8 cellular contexts compared by ENCODE assay signal in the genomic region with DNA sequence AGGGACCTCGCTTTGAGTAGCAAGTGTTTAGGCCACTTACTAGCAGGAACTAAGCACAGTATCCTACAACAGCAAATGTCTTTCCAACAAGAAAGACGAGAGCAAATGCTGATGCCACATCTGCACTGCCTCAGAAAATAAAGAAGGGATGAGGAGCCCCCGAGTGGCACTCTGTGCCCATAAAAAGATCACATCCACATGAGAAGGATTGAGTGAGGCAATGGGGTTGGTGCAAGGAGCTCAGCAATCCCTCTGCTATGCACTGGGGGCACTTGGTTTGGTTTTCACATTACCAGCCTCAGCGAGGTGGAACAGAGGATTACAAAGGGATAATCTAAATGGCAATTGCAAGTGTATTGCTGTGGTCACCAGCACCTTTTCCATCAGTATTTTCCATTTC.
DNase-seq lines count a peak whose midpoint lies in the region; ATAC-seq and TF ChIP-seq lines count a peak whose summit lies in the region.

No MANE protein-coding gene starts in this region.

- H3K27me3 ChIP-seq in BJ (ENCODE audit: control insufficient read depth, insufficient read depth, low read length) = no peaks in the 10 kb centered on the region

- 0 out of 2 replicates have a peak, but pooled peaks have one; percentile 26 for TF ChIP-seq CTCF in BJ (IDR thresholded peaks at IDR 0.05; ENCODE audit: insufficient read depth, low read depth, low read length)

- intact Hi-C loops in posterior vena cava (cut with DNase I) = no loop called here

- peak; percentile 74 for ATAC-seq in GM18907 (IDR thresholded peaks at IDR 0.05; ENCODE audit: unreplicated experiment)
- no peak for ATAC-seq in GM21526 (IDR thresholded peaks at IDR 0.05; ENCODE audit: low FRiP score, unreplicated experiment)
- no peak for ATAC-seq in left lobe of liver

- H3K4me3 ChIP-seq in BJ (ENCODE audit: low read depth, low read length) = no peak overlapping the region

- POLR2A ChIA-PET in BJ (lab: Charles Lee) = no interaction called here

- no peaks in the 10 kb centered on the region for H3K36me3 ChIP-seq in BJ (ENCODE audit: control insufficient read depth, insufficient read depth, low read length)

- CTCF ChIA-PET in BJ (lab: Yijun Ruan, JAX) = interaction anchor here (1.3 kb wide), 1 partner anchor 91 kb away, joined by 3 read pairs; no protein-coding TSS in a partner anchor

- no peak for DNase-seq in BJ (ENCODE audit: low read depth)
- DNase-seq in NOMO-1 (lab: John Stamatoyannopoulos, UW; ENCODE audit: unreplicated experiment in 2 of 2) = peak; percentile 86 to 92
- peak; percentile 65 for DNase-seq in fibroblast of peridontal ligament (ENCODE audit: extremely low read depth)
- DNase-seq in left lobe of liver (ENCODE audit: low spot score) = no peak
- DNase-seq in posterior vena cava (ENCODE audit: low spot score) = no peak
- DNase-seq in NCI-H226 = no peak

Comparison
In these comparisons a context has a peak if more than half of its experiments do, and no peak if none do; other contexts are left out.
1. DNase-seq: peak in NOMO-1 (2 of 2) and fibroblast of peridontal ligament (single experiment); none in BJ (single experiment), left lobe of liver (single experiment), posterior vena cava (single experiment) and NCI-H226 (single experiment).